Comparison of ENCODE assay signal across 1 cellular context in genomic region chr10:91378061-91378460, GRCh38.
TF ChIP-seq lines count a peak whose summit lies in the region.

No MANE protein-coding gene starts in this region.

TF ChIP-seq in SK-N-SH, 30 proteins besides CTCF, POLR2A, EP300 and RAD21 (continued from another document):
- no peak for TF ChIP-seq FOXJ3 (CRISPR knock-in tag; IDR thresholded peaks at IDR 0.05)
- TF ChIP-seq GABPA (IDR thresholded peaks at IDR 0.05; ENCODE audit: low read depth), result no peak
- TF ChIP-seq TCF12 (IDR thresholded peaks at IDR 0.05), result peak; percentile 97
- peak; percentile 93 for TF ChIP-seq JUND (IDR thresholded peaks at IDR 0.05)
- TF ChIP-seq IRF3 (IDR thresholded peaks at IDR 0.05; ENCODE audit: low read depth, low read length), result no peak
- TF ChIP-seq TAF1 (IDR thresholded peaks at IDR 0.05; ENCODE audit: borderline replicate concordance, low read depth, low read length), result no peak
- peak; percentile 89 for TF ChIP-seq GATA2 (CRISPR knock-in tag; IDR thresholded peaks at IDR 0.05)
- no peak for TF ChIP-seq USF2 (IDR thresholded peaks at IDR 0.05; ENCODE audit: borderline replicate concordance, low read depth, low read length)
- TF ChIP-seq PBX3 (IDR thresholded peaks at IDR 0.05), result peak; percentile 83
TF ChIP-seq in SK-N-SH: peak in this region for 17.
